27 cellular contexts compared by ENCODE assay signal in the genomic region with DNA sequence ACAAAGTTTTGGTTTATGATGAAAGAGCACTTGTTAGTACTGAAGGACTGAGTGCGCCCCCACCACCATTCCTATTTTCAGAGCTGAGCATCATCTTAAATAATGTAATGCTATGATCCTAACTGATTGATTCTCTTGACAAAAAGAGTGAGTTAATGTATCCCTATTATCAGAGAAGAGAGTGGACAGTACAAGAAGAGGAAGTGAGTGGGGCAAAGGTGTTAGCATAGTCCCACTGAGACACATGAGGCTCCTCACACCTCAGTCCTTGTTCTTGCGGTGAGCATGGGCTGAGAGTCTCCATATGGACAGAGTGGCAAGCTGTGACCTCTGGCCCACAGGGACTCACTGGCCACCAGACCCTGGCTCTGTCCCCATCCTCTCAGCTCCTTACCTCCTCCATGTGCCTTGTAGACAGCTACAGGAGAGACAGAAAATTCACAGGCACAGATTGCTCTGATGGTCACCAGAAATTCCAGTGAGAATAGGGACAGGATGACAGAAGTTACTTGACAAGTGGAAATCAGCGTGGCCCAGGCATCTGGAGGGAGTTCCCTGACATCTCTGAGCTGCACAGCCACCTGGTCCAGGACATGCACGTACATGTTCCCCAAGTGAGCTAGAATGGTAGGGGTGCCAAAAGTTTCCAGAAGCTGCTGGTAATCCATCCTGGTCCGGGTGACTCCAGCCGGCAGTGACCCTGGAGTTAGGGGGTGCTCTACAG. TPM values are rescaled to one million over a fixed set of nuclear protein-coding genes. Genes with fewer than 3 reads are reported as not detected.
DNase-seq lines count a peak whose midpoint lies in the region; ATAC-seq and TF ChIP-seq lines count a peak whose summit lies in the region.
"Had no signal": no experiment of that assay in that cellular context is flagged by ENCODE, and none has a peak within 500 bp of the region (broad histone marks: within the 10 kb centered on the region; RNA-seq: fewer than 3 reads in every experiment).

No MANE protein-coding gene starts in this region.

- H3K27ac Mint-ChIP-seq in activated CD4-positive, alpha-beta T cell treated with anti-CD3 and anti-CD28 coated beads, Interleukin-2, amount 10 ng/mL, durations not matched to agents 7 days and 5 days: peak overlapping the region; percentile 48
- H3K27ac Mint-ChIP-seq in CD8-positive, alpha-beta T cell: peak overlapping the region; percentile 18
- H3K27ac Mint-ChIP-seq in activated T-helper 17 cell treated with anti-CD3 and anti-CD28 coated beads, Interleukin-2, amount 50 U/mL, for 72 hours: peak overlapping the region; percentile 24
- no peak overlapping the region for H3K27ac Mint-ChIP-seq in GM23338
- H3K27ac Mint-ChIP-seq: activated B cell treated with CpG ODN at 0.5 μM for 24 hours had no signal

- POLR2A ChIA-PET in activated CD4-positive, alpha-beta T cell treated with anti-CD3 and anti-CD28 coated beads, Interleukin-2, amount 10 ng/mL, durations not matched to agents 7 days and 5 days (lab: Charles Lee): no interaction called here
- POLR2A ChIA-PET in CD8-positive, alpha-beta T cell (lab: Charles Lee): no interaction called here

- H3K9me3 ChIP-seq in CD8-positive, alpha-beta T cell (ENCODE audit: low read length): no peaks in the 10 kb centered on the region
- H3K9me3 ChIP-seq: ascending aorta, HAP-1, pancreas, SJCRH30, tibial nerve had no signal

- H3F3A ChIP-seq in GM23338 (replicated peaks; ENCODE audit: low read depth): no peaks in the 10 kb centered on the region

- peaks cover 3% of the 10 kb centered on the region for H3K4me1 Mint-ChIP-seq in activated CD4-positive, alpha-beta T cell treated with anti-CD3 and anti-CD28 coated beads, Interleukin-2, amount 10 ng/mL, durations not matched to agents 7 days and 5 days
- H3K4me1 Mint-ChIP-seq in CD8-positive, alpha-beta T cell (ENCODE audit: low read depth): peaks cover 9% of the 10 kb centered on the region
- H3K4me1 Mint-ChIP-seq in activated T-helper 17 cell treated with anti-CD3 and anti-CD28 coated beads, Interleukin-2, amount 50 U/mL, for 72 hours: peaks cover 4% of the 10 kb centered on the region
- peaks cover 3% of the 10 kb centered on the region; the same call in 1 of the 3 replicates for H3K4me1 Mint-ChIP-seq in GM23338

- no peak for TF ChIP-seq CTCF in CD8-positive, alpha-beta T cell (IDR thresholded peaks at IDR 0.05)
- no peak for TF ChIP-seq CTCF in GM23338 (conservative IDR thresholded peaks at IDR 0.05; ENCODE audit: low read depth in 2 of 2)

- H2AFZ ChIP-seq in GM23338: no peak overlapping the region

- no peaks in the 10 kb centered on the region for H3K27me3 ChIP-seq in CD8-positive, alpha-beta T cell (ENCODE audit: insufficient read depth, low read length)
- no peaks in the 10 kb centered on the region for H3K27me3 ChIP-seq in GM23338 (ENCODE audit: insufficient read depth)
- H3K27me3 ChIP-seq: ascending aorta, pancreas, SJCRH30, tibial nerve had no signal

- no peak overlapping the region for H3K4me3 Mint-ChIP-seq in activated CD4-positive, alpha-beta T cell treated with anti-CD3 and anti-CD28 coated beads, Interleukin-2, amount 10 ng/mL, durations not matched to agents 7 days and 5 days
- no peak overlapping the region for H3K4me3 Mint-ChIP-seq in CD8-positive, alpha-beta T cell
- no peak overlapping the region for H3K4me3 Mint-ChIP-seq in activated T-helper 17 cell treated with anti-CD3 and anti-CD28 coated beads, Interleukin-2, amount 50 U/mL, for 72 hours
- H3K4me3 Mint-ChIP-seq in GM23338: no peak overlapping the region
- H3K4me3 Mint-ChIP-seq: activated B cell treated with CpG ODN at 0.5 μM for 24 hours had no signal

- H3K9me3 Mint-ChIP-seq in activated CD4-positive, alpha-beta T cell treated with anti-CD3 and anti-CD28 coated beads, Interleukin-2, amount 10 ng/mL, durations not matched to agents 7 days and 5 days: no peaks in the 10 kb centered on the region
- H3K9me3 Mint-ChIP-seq in CD8-positive, alpha-beta T cell: no peaks in the 10 kb centered on the region
- no peaks in the 10 kb centered on the region for H3K9me3 Mint-ChIP-seq in activated T-helper 17 cell treated with anti-CD3 and anti-CD28 coated beads, Interleukin-2, amount 50 U/mL, for 72 hours
- H3K9me3 Mint-ChIP-seq in GM23338: peaks cover 8% of the 10 kb centered on the region
- H3K9me3 Mint-ChIP-seq: activated B cell treated with CpG ODN at 0.5 μM for 24 hours; CD4-positive, alpha-beta memory T cell had no signal

- intact Hi-C loops in CD8-positive, alpha-beta T cell (cut with DNase I, micrococcal nuclease): no loop called here
- intact Hi-C loops in posterior vena cava (cut with DNase I): no loop called here

- H3K9me2 ChIP-seq in GM23338 (ENCODE audit: insufficient read depth): no peaks in the 10 kb centered on the region

- no peak overlapping the region for H3K4me3 ChIP-seq in CD8-positive, alpha-beta T cell (ENCODE audit: low read depth, low read length)
- no peak overlapping the region for H3K4me3 ChIP-seq in GM23338
- H3K4me3 ChIP-seq: ascending aorta, coronary artery, HAP-1, pancreas, SJCRH30, tibial nerve had no signal

- peaks cover 26% of the 10 kb centered on the region for H3K36me3 Mint-ChIP-seq in activated CD4-positive, alpha-beta T cell treated with anti-CD3 and anti-CD28 coated beads, Interleukin-2, amount 10 ng/mL, durations not matched to agents 7 days and 5 days (ENCODE audit: low read depth)
- H3K36me3 Mint-ChIP-seq in CD8-positive, alpha-beta T cell: peaks cover 39% of the 10 kb centered on the region
- H3K36me3 Mint-ChIP-seq in activated T-helper 17 cell treated with anti-CD3 and anti-CD28 coated beads, Interleukin-2, amount 50 U/mL, for 72 hours (ENCODE audit: low read depth): peaks cover 41% of the 10 kb centered on the region
- H3K36me3 Mint-ChIP-seq in GM23338 (ENCODE audit: low read depth): peaks cover 50% of the 10 kb centered on the region

- H3K79me2 ChIP-seq in GM23338 (replicated peaks; ENCODE audit: insufficient read depth): no peaks in the 10 kb centered on the region

- DNase-seq in activated CD4-positive, alpha-beta T cell treated with anti-CD3 and anti-CD28 coated beads, Interleukin-2, amount 10 ng/mL, durations not matched to agents 7 days and 5 days: no peak
- DNase-seq in activated CD4-positive, alpha-beta T cell treated with anti-CD3 and anti-CD28 coated beads for 48 hours: no peak
- DNase-seq in CD8-positive, alpha-beta T cell: no peak
- DNase-seq in posterior vena cava (ENCODE audit: low spot score) (peak; percentile 25), NCI-H1105 treated with DMSO at 0.1 percent for 48 hours (lab: John Stamatoyannopoulos, UW) (no peak), SIG-M5 treated with dmso at 0.1 percent for 504 hours (lab: John Stamatoyannopoulos, UW; ENCODE audit: unreplicated experiment) (no peak), GM23338 (ENCODE audit: low spot score) (no peak)
- DNase-seq: activated B cell treated with CpG ODN at 0.5 μM for 24 hours; activated CD4-positive, alpha-beta T cell treated with anti-CD3 and anti-CD28 coated beads, Interleukin-2, amount 50 U/mL, for 48 hours; activated gamma-delta T cell; CD4-positive, alpha-beta memory T cell; DMS153; effector CD8-positive, alpha-beta T cell; Karpas-422; mesenchymal stem cell; NCI-H1436; NCI-H2081 treated with DMSO at 0.1 percent for 48 hours; pancreas; SJCRH30; small intestine; stimulated activated CD4-positive, alpha-beta T cell treated with anti-CD3 and anti-CD28 coated beads, Interleukin-1b, Interleukin-23, amount 100 ng/mL, for 48 hours had no signal

- ATAC-seq in CD8-positive, alpha-beta T cell: no peak
- ATAC-seq in activated T-helper 17 cell treated with anti-CD3 and anti-CD28 coated beads, Interleukin-2, amount 50 U/mL, for 72 hours (replicated peaks): no peak
- no peak for ATAC-seq in GM23338
- ATAC-seq: pancreas had no signal

- no peaks in the 10 kb centered on the region for H3K27me3 Mint-ChIP-seq in activated CD4-positive, alpha-beta T cell treated with anti-CD3 and anti-CD28 coated beads, Interleukin-2, amount 10 ng/mL, durations not matched to agents 7 days and 5 days
- no peaks in the 10 kb centered on the region for H3K27me3 Mint-ChIP-seq in CD8-positive, alpha-beta T cell (ENCODE audit: low read depth)
- no peaks in the 10 kb centered on the region for H3K27me3 Mint-ChIP-seq in activated T-helper 17 cell treated with anti-CD3 and anti-CD28 coated beads, Interleukin-2, amount 50 U/mL, for 72 hours
- peaks cover 2% of the 10 kb centered on the region for H3K27me3 Mint-ChIP-seq in GM23338 (ENCODE audit: insufficient read depth, low read depth, poor library complexity)
- H3K27me3 Mint-ChIP-seq: activated B cell treated with CpG ODN at 0.5 μM for 24 hours; CD4-positive, alpha-beta memory T cell had no signal

- no peaks in the 10 kb centered on the region for H4K20me1 ChIP-seq in GM23338 (replicated peaks; ENCODE audit: insufficient read depth)

- H3K4me2 ChIP-seq in GM23338: no peak overlapping the region

- H3K4me1 ChIP-seq in CD8-positive, alpha-beta T cell (ENCODE audit: insufficient read depth, low read length): peaks cover 6% of the 10 kb centered on the region
- H3K4me1 ChIP-seq in GM23338 (ENCODE audit: insufficient read depth): no peaks in the 10 kb centered on the region
- H3K4me1 ChIP-seq: HAP-1, pancreas, SJCRH30 had no signal

- no peak overlapping the region for H3K27ac ChIP-seq in CD8-positive, alpha-beta T cell (ENCODE audit: low read depth, low read length)
- no peak overlapping the region for H3K27ac ChIP-seq in GM23338 (ENCODE audit: low read depth)
- H3K27ac ChIP-seq: ascending aorta, coronary artery, epithelial cell of prostate, pancreas, SJCRH30, tibial nerve had no signal

- CTCF ChIA-PET in activated CD4-positive, alpha-beta T cell treated with anti-CD3 and anti-CD28 coated beads, Interleukin-2, amount 10 ng/mL, durations not matched to agents 7 days and 5 days (lab: Charles Lee): interaction anchor here (1.5 kb wide), 1 partner anchor 10 kb away, joined by 5 read pairs; no protein-coding TSS in a partner anchor
- CTCF ChIA-PET in CD8-positive, alpha-beta T cell (lab: Charles Lee): interaction anchor here (0.9 to 2.2 kb wide), 4 partner anchors 12 to 587 kb away, joined by 3 to 5 read pairs (median 4); no protein-coding TSS in a partner anchor

- no peaks in the 10 kb centered on the region for H3K36me3 ChIP-seq in CD8-positive, alpha-beta T cell (ENCODE audit: insufficient read depth, low read length)
- H3K36me3 ChIP-seq in GM23338 (ENCODE audit: insufficient read depth): peaks cover 12% of the 10 kb centered on the region; the same call in 1 of the 2 replicates
- H3K36me3 ChIP-seq: SJCRH30 had no signal

TF ChIP-seq in GM23338, 12 proteins besides CTCF, POLR2A, EP300 and RAD21 (continues in another document):
- TF ChIP-seq EZH2phosphoT487 (IDR thresholded peaks at IDR 0.05; ENCODE audit: unreplicated experiment): no peak
- TF ChIP-seq STAT1 (IDR thresholded peaks at IDR 0.05; ENCODE audit: unreplicated experiment): no peak
- TF ChIP-seq ZNF331 (CRISPR knock-in tag; IDR thresholded peaks at IDR 0.05; ENCODE audit: low read depth): no peak

RNA-seq across cellular contexts. Expression of a gene that starts 32.6 kb away (rescaled TPM):
- total RNA-seq in activated CD4-positive, alpha-beta T cell treated with anti-CD3 and anti-CD28 coated beads, Interleukin-2, amount 10 ng/mL, durations not matched to agents 7 days and 5 days: 10 to 100 TPM; 26.6 to 32.1 TPM
- 10 to 100 TPM; 33.2 to 35.8 TPM for total RNA-seq in CD8-positive, alpha-beta T cell
- 10 to 100 TPM; 30.9 to 38.0 TPM for total RNA-seq in activated T-helper 17 cell treated with anti-CD3 and anti-CD28 coated beads, Interleukin-2, amount 50 U/mL, for 72 hours
- total RNA-seq in posterior vena cava: 10 to 100 TPM; 29.4 to 43.0 TPM
- total RNA-seq in GM23338 (2014; rRNA removed; shearing (Covaris generic)): 40.1 and 46.2 TPM in 2 replicates
- polyA plus RNA-seq in GM23338 (2016; fragmentation: Nextera tagmentation; extraction: Ambion mirVana): 25.4 and 26.8 TPM in 2 replicates
